ENCODE assay signal across 12 cellular contexts in the genomic region with DNA sequence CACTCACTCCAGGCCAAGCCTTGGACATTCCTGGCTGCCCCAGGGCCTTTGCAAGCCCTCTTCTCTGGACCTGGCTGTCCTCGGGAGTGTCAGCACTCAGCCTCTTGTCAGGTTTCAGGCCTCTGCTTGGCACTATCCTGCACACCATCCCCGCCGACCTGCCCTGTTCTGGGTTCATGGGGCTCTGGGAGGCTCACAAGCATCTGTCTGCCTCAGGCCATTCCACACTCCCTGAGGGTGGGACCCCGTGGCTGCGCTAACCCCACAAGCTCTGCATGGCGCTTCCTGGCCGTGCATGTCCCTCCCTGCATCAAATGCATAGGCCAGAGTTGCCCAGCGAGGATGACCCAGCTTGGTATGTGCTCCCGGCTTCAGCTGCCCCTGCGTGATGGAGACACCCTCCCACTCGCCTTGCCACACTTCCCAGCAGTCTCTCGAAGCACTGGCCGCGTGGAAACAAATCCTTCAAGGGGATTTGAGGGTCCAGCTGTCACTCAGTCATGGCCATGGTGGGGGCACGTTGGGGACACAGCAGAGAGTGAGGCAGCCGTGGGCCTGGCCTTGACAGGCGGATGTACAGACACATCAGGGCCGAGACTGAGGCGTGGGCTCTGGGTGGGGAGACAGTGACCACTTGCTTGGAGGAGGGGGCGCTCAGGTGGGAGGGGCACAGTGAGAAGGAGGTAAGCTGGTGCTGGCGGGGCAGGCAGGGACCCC.
DNase-seq lines count a peak whose midpoint lies in the region; ATAC-seq and TF ChIP-seq lines count a peak whose summit lies in the region.
"Had no signal": no experiment of that assay in that cellular context is flagged by ENCODE, and none has a peak within 500 bp of the region (broad histone marks: within the 10 kb centered on the region; RNA-seq: fewer than 3 reads in every experiment).

No MANE protein-coding gene starts in this region.

- peaks cover 21% of the 10 kb centered on the region for H3K4me1 Mint-ChIP-seq in central memory CD8-positive, alpha-beta T cell
- peaks cover 17% of the 10 kb centered on the region for H3K4me1 Mint-ChIP-seq in stimulated activated effector memory CD8-positive, alpha-beta T cell treated with anti-CD3 and anti-CD28 coated beads, Interleukin-12 subunit alpha, Interleukin-12 subunit beta, amount 100 ng/mL, for 72 hours
- peaks cover 19% of the 10 kb centered on the region for H3K4me1 Mint-ChIP-seq in MCF 10A (ENCODE audit: insufficient read depth, unreplicated experiment)

- no peaks in the 10 kb centered on the region for H3K9me3 Mint-ChIP-seq in central memory CD8-positive, alpha-beta T cell
- no peaks in the 10 kb centered on the region for H3K9me3 Mint-ChIP-seq in stimulated activated effector memory CD8-positive, alpha-beta T cell treated with anti-CD3 and anti-CD28 coated beads, Interleukin-12 subunit alpha, Interleukin-12 subunit beta, amount 100 ng/mL, for 72 hours
- no peaks in the 10 kb centered on the region for H3K9me3 Mint-ChIP-seq in MCF 10A (ENCODE audit: unreplicated experiment)
- H3K9me3 Mint-ChIP-seq: neural crest cell had no signal

- no peak overlapping the region for H3K4me3 ChIP-seq in lower lobe of right lung
- H3K4me3 ChIP-seq in WERI-Rb-1 (ENCODE audit: low read depth, low read length), result no peak overlapping the region

- POLR2A ChIA-PET in GM10248 (lab: Yijun Ruan, JAX) (no interaction called here), MCF 10A (lab: Yijun Ruan, JAX) (interaction anchor here (1.0 to 4.8 kb wide), 4 partner anchors 131 to 398 kb away, joined by 4 to 68 read pairs (median 5); a partner anchor contains a TSS)

- no peak for ATAC-seq in central memory CD8-positive, alpha-beta T cell (replicated peaks; ENCODE audit: extremely low read depth, poor library complexity, severe bottlenecking)
- peak in 1 of 2 donors; percentile 2 for ATAC-seq in lower lobe of right lung
- no peak for ATAC-seq in stimulated activated effector memory CD8-positive, alpha-beta T cell treated with anti-CD3 and anti-CD28 coated beads, Interleukin-12 subunit alpha, Interleukin-12 subunit beta, amount 100 ng/mL, for 72 hours

- CTCF ChIA-PET in GM10248 (lab: Yijun Ruan, JAX) (interaction anchor here (0.7 to 14.2 kb wide), 53 partner anchors 8 to 1721 kb away, joined by 3 to 528 read pairs (median 5); a partner anchor contains a TSS), MCF 10A (lab: Yijun Ruan, JAX) (interaction anchor here (0.5 to 11.0 kb wide), 52 partner anchors 8 to 591 kb away, joined by 3 to 443 read pairs (median 4); a partner anchor contains a TSS)

- intact Hi-C loops in lower lobe of right lung (cut with DNase I) (loop anchor here (5.0 kb wide), 2 partner anchors 105 to 360 kb away; no protein-coding TSS in a partner anchor), MCF 10A (cut with micrococcal nuclease) (loop anchor here (5.0 kb wide), 1 partner anchor 335 kb away; no protein-coding TSS in a partner anchor)

- H3K27ac Mint-ChIP-seq in central memory CD8-positive, alpha-beta T cell (ENCODE audit: low read depth), result peak overlapping the region; percentile 70
- H3K27ac Mint-ChIP-seq in stimulated activated effector memory CD8-positive, alpha-beta T cell treated with anti-CD3 and anti-CD28 coated beads, Interleukin-12 subunit alpha, Interleukin-12 subunit beta, amount 100 ng/mL, for 72 hours, result no peak overlapping the region
- H3K27ac Mint-ChIP-seq in MCF 10A (ENCODE audit: low read depth, unreplicated experiment), result no peak overlapping the region

- no peak for DNase-seq in GM10248 (ENCODE audit: extremely low spot score)
- DNase-seq in central memory CD8-positive, alpha-beta T cell (ENCODE audit: low spot score in 2 of 2), result no peak
- DNase-seq in lower lobe of right lung, result peak; percentile 48
- DNase-seq in stimulated activated effector memory CD8-positive, alpha-beta T cell treated with anti-CD3 and anti-CD28 coated beads, Interleukin-12 subunit alpha, Interleukin-12 subunit beta, amount 100 ng/mL, for 72 hours (ENCODE audit: low spot score in 2 of 2), result no peak
- DNase-seq in SKM-1 treated with dmso at 0.1 percent for 144 hours (lab: John Stamatoyannopoulos, UW; ENCODE audit: unreplicated experiment), result no peak
- DNase-seq in WERI-Rb-1, result no peak
- no peak for DNase-seq in MCF 10A (ENCODE audit: unreplicated experiment)
- no peak for DNase-seq in NCI-H524 (lab: John Stamatoyannopoulos, UW)

- H3K27me3 ChIP-seq in lower lobe of right lung (ENCODE audit: low read depth) (no peaks in the 10 kb centered on the region), WERI-Rb-1 (ENCODE audit: insufficient read depth, low read depth, severe bottlenecking) (no peaks in the 10 kb centered on the region)

- no peaks in the 10 kb centered on the region for H3K27me3 Mint-ChIP-seq in central memory CD8-positive, alpha-beta T cell
- no peaks in the 10 kb centered on the region for H3K27me3 Mint-ChIP-seq in MCF 10A (ENCODE audit: insufficient read depth, unreplicated experiment)
- H3K27me3 Mint-ChIP-seq: activated naive CD8-positive, alpha-beta T cell had no signal

- peaks cover 24% of the 10 kb centered on the region for H3K4me1 ChIP-seq in lower lobe of right lung

- no peak overlapping the region for H3K4me3 Mint-ChIP-seq in central memory CD8-positive, alpha-beta T cell
- peak overlapping the region; percentile 67 for H3K4me3 Mint-ChIP-seq in stimulated activated effector memory CD8-positive, alpha-beta T cell treated with anti-CD3 and anti-CD28 coated beads, Interleukin-12 subunit alpha, Interleukin-12 subunit beta, amount 100 ng/mL, for 72 hours
- H3K4me3 Mint-ChIP-seq in MCF 10A (ENCODE audit: unreplicated experiment), result no peak overlapping the region

- H3K27ac ChIP-seq in lower lobe of right lung (no peak overlapping the region), WERI-Rb-1 (no peak overlapping the region)

- H3K36me3 ChIP-seq in lower lobe of right lung (no peaks in the 10 kb centered on the region), WERI-Rb-1 (no peaks in the 10 kb centered on the region)
- H3K36me3 ChIP-seq: gastroesophageal sphincter, SJSA1 had no signal

- peak; percentile 6 for TF ChIP-seq CTCF in GM10248 (IDR thresholded peaks at IDR 0.05; ENCODE audit: control extremely low read depth, extremely low read depth, low read depth, missing control alignments)
- no peak for TF ChIP-seq CTCF in lower lobe of right lung (IDR thresholded peaks at IDR 0.05)
- no peak for TF ChIP-seq CTCF in WERI-Rb-1 (IDR thresholded peaks at IDR 0.05; ENCODE audit: low read depth, low read length)
- no peak for TF ChIP-seq CTCF in MCF 10A (IDR thresholded peaks at IDR 0.05; ENCODE audit: unreplicated experiment)

- H3K9me3 ChIP-seq in lower lobe of right lung, result no peaks in the 10 kb centered on the region
- no peaks in the 10 kb centered on the region for H3K9me3 ChIP-seq in WERI-Rb-1 (ENCODE audit: severe bottlenecking)
- H3K9me3 ChIP-seq: gastroesophageal sphincter, SJSA1 had no signal

- no TSS peak for BruUV-seq in MCF 10A (replicated peaks; lab: Mats Ljungman, UMichigan)

- no peaks in the 10 kb centered on the region for H3K36me3 Mint-ChIP-seq in central memory CD8-positive, alpha-beta T cell (ENCODE audit: insufficient read depth)
- no peaks in the 10 kb centered on the region for H3K36me3 Mint-ChIP-seq in stimulated activated effector memory CD8-positive, alpha-beta T cell treated with anti-CD3 and anti-CD28 coated beads, Interleukin-12 subunit alpha, Interleukin-12 subunit beta, amount 100 ng/mL, for 72 hours
- H3K36me3 Mint-ChIP-seq in MCF 10A (ENCODE audit: insufficient read depth, unreplicated experiment), result no peaks in the 10 kb centered on the region
- H3K36me3 Mint-ChIP-seq: activated naive CD8-positive, alpha-beta T cell had no signal
